8 cellular contexts compared by ENCODE assay signal in genomic region chr12:48118491-48118890, GRCh38. TPM values are rescaled to one million over a fixed set of nuclear protein-coding genes. Genes with fewer than 3 reads are reported as not detected.
DNase-seq lines count a peak whose midpoint lies in the region; ATAC-seq and TF ChIP-seq lines count a peak whose summit lies in the region.

No MANE protein-coding gene starts in this region.

- H3K4me1 ChIP-seq in ectodermal cell (ENCODE audit: control insufficient read depth, insufficient read depth, low read length) (peaks cover 16% of the 10 kb centered on the region), ovary (ENCODE audit: insufficient read depth) (peaks cover 4% of the 10 kb centered on the region)

- H3K27ac ChIP-seq in ectodermal cell (ENCODE audit: insufficient read depth, low read depth, low read length, poor library complexity, severe bottlenecking) = peak overlapping the region; percentile 56
- H3K27ac ChIP-seq in ovary = peak overlapping the region in 1 of 2 donors; percentile 70

- intact Hi-C loops in ovary (cut with DNase I) = no loop called here

- DNase-seq in G401 (ENCODE audit: low spot score) (peak; percentile 19), NCI-H69 (lab: John Stamatoyannopoulos, UW) (peak; percentile 40), ovary (no peak), DMS114 treated with DMSO at 0.1 percent for 48 hours (lab: John Stamatoyannopoulos, UW; ENCODE audit: unreplicated experiment) (no peak), ecto neural progenitor cell (ENCODE audit: low spot score) (no peak)
- DNase-seq in effector CD4-positive, alpha-beta T cell = no peak

- in situ Hi-C loops in G401 (cut with HindIII; ENCODE audit: low sequenced_read_pairs) = no loop called here

- no peak overlapping the region for H3K4me3 ChIP-seq in ectodermal cell (ENCODE audit: insufficient read depth, low read depth, low read length)
- H3K4me3 ChIP-seq in ovary = peak overlapping the region; percentile 52

- H3K36me3 ChIP-seq in ectodermal cell (ENCODE audit: control insufficient read depth, insufficient read depth, low read length) (peaks cover 6% of the 10 kb centered on the region), ovary (no peaks in the 10 kb centered on the region)

- TF ChIP-seq POLR2A in ovary (IDR thresholded peaks at IDR 0.05) = no peak

- TF ChIP-seq CTCF in ovary (IDR thresholded peaks at IDR 0.05) = no peak

- H3K27me3 ChIP-seq in ectodermal cell (ENCODE audit: control insufficient read depth, insufficient read depth, low read length, poor library complexity, severe bottlenecking) (no peaks in the 10 kb centered on the region), ovary (no peaks in the 10 kb centered on the region)

- no peak for TF ChIP-seq EP300 in ovary (IDR thresholded peaks at IDR 0.05)

- 65 to 74% methylated on average over 2 to 3 of the region's 3 CpGs for WGBS in ectodermal cell, 2 experiments
- WGBS in ovary, 3 donors = 14 to 19% (median 15%) methylated on average over 3 of the region's 3 CpGs

- H3K9me3 ChIP-seq in ectodermal cell (ENCODE audit: control insufficient read depth, low read length) (no peaks in the 10 kb centered on the region), ovary (no peaks in the 10 kb centered on the region)

- no peak for ATAC-seq in HG02623 (IDR thresholded peaks at IDR 0.05; ENCODE audit: unreplicated experiment)

RNA-seq across cellular contexts. Expression of gene PFKM, which starts 0.7 kb away (rescaled TPM):
- total RNA-seq in G401 (2014; rRNA removed; shearing (Covaris generic)) = 71.9 and 90.2 TPM in 2 replicates
- polyA plus RNA-seq in ectodermal cell (2013, experiment 1 of 4) = 122 TPM
- polyA plus RNA-seq in ectodermal cell (2013, experiment 2 of 4) = 124 TPM
- 92.8 TPM for polyA plus RNA-seq in ectodermal cell (2013, experiment 3 of 4)
- polyA plus RNA-seq in ectodermal cell (2013, experiment 4 of 4) = 110 TPM
- 100 to 1,000 TPM in 4 of 7 donors, 10 to 100 TPM in 3; 43.0 to 133 (median 111) TPM for total RNA-seq in ovary
- 10 to 100 TPM; 60.8 to 80.9 TPM for polyA plus RNA-seq in ovary

RNA-seq across cellular contexts. Expression of gene SENP1, which starts 12.6 kb away (rescaled TPM):
- 20.7 and 27.3 TPM in 2 replicates for total RNA-seq in G401 (2014; rRNA removed; shearing (Covaris generic))
- polyA plus RNA-seq in ectodermal cell (2013, experiment 1 of 4) = 31.9 TPM
- polyA plus RNA-seq in ectodermal cell (2013, experiment 2 of 4) = 30.5 TPM
- 28.1 TPM for polyA plus RNA-seq in ectodermal cell (2013, experiment 3 of 4)
- polyA plus RNA-seq in ectodermal cell (2013, experiment 4 of 4) = 31.0 TPM
- total RNA-seq in ovary = 10 to 100 TPM; 14.7 to 28.9 (median 21.6) TPM
- 10 to 100 TPM in 1 of 2 donors, 1 to 10 TPM in 1; 6.2 to 10.4 TPM for polyA plus RNA-seq in ovary

RNA-seq across cellular contexts. Expression of gene ASB8, which starts 38.8 kb away (rescaled TPM):
- total RNA-seq in G401 (2014; rRNA removed; shearing (Covaris generic)) = 10.4 and 11.0 TPM in 2 replicates
- 12.2 TPM for polyA plus RNA-seq in ectodermal cell (2013, experiment 1 of 4)
- 11.5 TPM for polyA plus RNA-seq in ectodermal cell (2013, experiment 2 of 4)
- polyA plus RNA-seq in ectodermal cell (2013, experiment 3 of 4) = 8.1 TPM
- 10.8 TPM for polyA plus RNA-seq in ectodermal cell (2013, experiment 4 of 4)
- total RNA-seq in ovary = 10 to 100 TPM; 18.8 to 41.4 (median 29.4) TPM
- 10 to 100 TPM; 18.8 to 51.6 TPM for polyA plus RNA-seq in ovary

Comparison
In these comparisons a context has a peak if more than half of its experiments do, and no peak if none do; other contexts are left out.
1. DNase-seq: peak in G401 (single experiment) and NCI-H69 (single experiment); none in ovary (0 of 5), DMS114 treated with DMSO at 0.1 percent for 48 hours (single experiment), effector CD4-positive, alpha-beta T cell (single experiment) and ecto neural progenitor cell (single experiment).